8 cellular contexts compared by ENCODE assay signal in genomic region chr10:60238408-60239100, GRCh38.
A peak's percentile ranks its signal among the peaks of the same experiment; 100 is the strongest.
DNase-seq lines count a peak whose midpoint lies in the region; ATAC-seq and TF ChIP-seq lines count a peak whose summit lies in the region.

No MANE protein-coding gene starts in this region.

- ATAC-seq in GM19324 (IDR thresholded peaks at IDR 0.05; ENCODE audit: low FRiP score, unreplicated experiment) (peak; percentile 50), HG03108 (IDR thresholded peaks at IDR 0.05; ENCODE audit: unreplicated experiment) (peak; percentile 37)

- peak overlapping the region in 2 of 4 donors; percentile 54 to 73 for H3K27ac ChIP-seq in Peyer's patch

- peak; percentile 5 for DNase-seq in NCI-H1694 treated with DMSO at 0.1 percent for 48 hours (lab: John Stamatoyannopoulos, UW)
- no peak for DNase-seq in NCI-H1694 (lab: John Stamatoyannopoulos, UW)
- peak in 2 of 3 donors; percentile 38 to 57 for DNase-seq in Peyer's patch
- peak; percentile 57 for DNase-seq in fibroblast of mammary gland (ENCODE audit: low read depth)
- DNase-seq in renal cortical epithelial cell (ENCODE audit: low read depth) = peak; percentile 43
- no peak for DNase-seq in amniotic stem cell (lab: John Stamatoyannopoulos, UW)

- H3K4me1 ChIP-seq in Peyer's patch = no peaks in the 10 kb centered on the region

- no peaks in the 10 kb centered on the region for H3K27me3 ChIP-seq in Peyer's patch

- H3K4me3 ChIP-seq in Peyer's patch (no peak overlapping the region), fibroblast of mammary gland (ENCODE audit: control insufficient read depth, low read depth, low read length) (no peak overlapping the region)

- H3K9me3 ChIP-seq in Peyer's patch = no peaks in the 10 kb centered on the region

- no peaks in the 10 kb centered on the region for H3K36me3 ChIP-seq in Peyer's patch

- no peak for TF ChIP-seq POLR2A in Peyer's patch (IDR thresholded peaks at IDR 0.05)

- TF ChIP-seq CTCF in Peyer's patch (IDR thresholded peaks at IDR 0.05) (peak in 2 of 6 experiments; percentile 5 to 39), fibroblast of mammary gland (conservative IDR thresholded peaks at IDR 0.05; ENCODE audit: control insufficient read depth, insufficient read depth, low read depth, low read length) (peak; percentile 38)

Comparison
In these comparisons a context has a peak if more than half of its experiments do, and no peak if none do; other contexts are left out.
1. DNase-seq: peak in NCI-H1694 treated with DMSO at 0.1 percent for 48 hours (single experiment), Peyer's patch (2 of 3), fibroblast of mammary gland (single experiment) and renal cortical epithelial cell (single experiment); none in NCI-H1694 (single experiment) and amniotic stem cell (single experiment).